Comparison of ENCODE assay signal across 8 cellular contexts in genomic region chr2:130181880-130182682, GRCh38. TPM values are rescaled to one million over a fixed set of nuclear protein-coding genes. Genes with fewer than 3 reads are reported as not detected.
A peak's percentile ranks its signal among the peaks of the same experiment; 100 is the strongest.
DNase-seq lines count a peak whose midpoint lies in the region; ATAC-seq and TF ChIP-seq lines count a peak whose summit lies in the region.
"Not testable (repeated sequence)": the region's sequence is repeated elsewhere in the genome, so short reads cannot be mapped to it uniquely, and the experiment has no call there.

TSS of gene MZT2B (plus strand) at chr2:130182262. CDS start at chr2:130182283, 21 bp downstream.

- H3K4me3 ChIP-seq in BE2C (ENCODE audit: low read depth, low read length) = peak within 1 kb of the TSS; percentile 87

- peak; percentile 71 for TF ChIP-seq POLR2A in GM19193 (IDR thresholded peaks at IDR 0.05; ENCODE audit: extremely low read depth, insufficient read depth, insufficient read length)

- not testable (repeated sequence) for H3K4me1 ChIP-seq in BE2C

- DNase-seq in BE2C (peak; percentile 84), NCI-H460 (ENCODE audit: extremely low read depth, low read depth) (peak; percentile 84), cerebellum (ENCODE audit: low spot score) (peak; percentile 88), kidney glomerular epithelial cell (lab: John Stamatoyannopoulos, UW) (peak; percentile 67)
- DNase-seq in activated CD4-positive, alpha-beta T cell treated with anti-CD3 and anti-CD28 coated beads for 1 hour = peak; percentile 81
- peak; percentile 77 to 80 for DNase-seq in stimulated activated CD4-positive, alpha-beta T cell treated with anti-CD3 and anti-CD28 coated beads, Interleukin-1b, Interleukin-23, amount 100 ng/mL, for 1 hour (ENCODE audit: low read depth in 2 of 2)

- H3K36me3 ChIP-seq in BE2C = not testable (repeated sequence)

- not testable (repeated sequence) for H3K27me3 ChIP-seq in BE2C

- H3K9me3 ChIP-seq in BE2C = not testable (repeated sequence)

- TF ChIP-seq CTCF in BE2C (IDR thresholded peaks at IDR 0.05; ENCODE audit: low read depth, low read length) = peak; percentile 37; the same call in 1 of the 2 replicates

- ATAC-seq in HG03432 (IDR thresholded peaks at IDR 0.05; ENCODE audit: unreplicated experiment) = peak; percentile 83

RNA-seq across cellular contexts. Expression of gene MZT2B, which starts in this region (rescaled TPM):
- 582 TPM for polyA plus RNA-seq in BE2C (2012; ENCODE audit: insufficient read depth, insufficient read length, low read depth)
- 169 and 202 TPM in 2 replicates for total RNA-seq in NCI-H460 (2014; rRNA removed; shearing (Covaris generic))
- polyA plus RNA-seq in NCI-H460 (2014; cell fraction: nucleus; rRNA removed) = 298 and 304 TPM in 2 replicates
- 39.3 TPM for total RNA-seq in cerebellum

Comparison
In these comparisons a context has a peak if more than half of its experiments do, and no peak if none do; other contexts are left out.
1. Peak in every context shown above with its lines: DNase-seq, ATAC-seq and H3K4me3 ChIP-seq.